In genomic region chr1:3651011-3651938, GRCh38 we compare ENCODE assay signal across 11 cellular contexts. TPM values are rescaled to one million over a fixed set of nuclear protein-coding genes. Genes with fewer than 3 reads are reported as not detected.
A peak's percentile ranks its signal among the peaks of the same experiment; 100 is the strongest.
DNase-seq lines count a peak whose midpoint lies in the region; ATAC-seq and TF ChIP-seq lines count a peak whose summit lies in the region.
"Had no signal": no experiment of that assay in that cellular context is flagged by ENCODE, and none has a peak within 500 bp of the region (broad histone marks: within the 10 kb centered on the region; RNA-seq: fewer than 3 reads in every experiment).

No MANE protein-coding gene starts in this region.

- H3K4me2 ChIP-seq in DOHH2 (ENCODE audit: low read length): peak overlapping the region; percentile 82
- H3K4me2 ChIP-seq in MM.1S (ENCODE audit: low read depth, low read length): peak overlapping the region; percentile 61

- H3K9me3 ChIP-seq in DOHH2 (ENCODE audit: control insufficient read depth, insufficient read depth, low read length): no peaks in the 10 kb centered on the region
- H3K9me3 ChIP-seq in MM.1S (replicated peaks; ENCODE audit: insufficient read depth, low read length): no peaks in the 10 kb centered on the region

- TF ChIP-seq CTCF in DOHH2 (IDR thresholded peaks at IDR 0.05; ENCODE audit: low read depth, low read length, poor library complexity, severe bottlenecking): no peak
- TF ChIP-seq CTCF in MM.1S (IDR thresholded peaks at IDR 0.05; ENCODE audit: low read length): no peak
- TF ChIP-seq CTCF in osteocyte (IDR thresholded peaks at IDR 0.05): no peak

- H3K27ac ChIP-seq in DOHH2 (ENCODE audit: low read depth, low read length) (no peak overlapping the region), MM.1S (ENCODE audit: low read length) (no peak overlapping the region)
- H3K27ac ChIP-seq: dorsolateral prefrontal cortex had no signal

- H3K36me3 Mint-ChIP-seq in dendritic cell treated with granulocyte-macrophage colony-stimulating factor and Interleukin-4, amounts not matched to agents 40 ng/mL and 50 ng/mL, for 4 days (ENCODE audit: low read depth): peaks cover 16% of the 10 kb centered on the region
- H3K36me3 Mint-ChIP-seq in osteocyte (ENCODE audit: unreplicated experiment): peaks cover 7% of the 10 kb centered on the region

- H3K27me3 Mint-ChIP-seq in dendritic cell treated with granulocyte-macrophage colony-stimulating factor and Interleukin-4, amounts not matched to agents 40 ng/mL and 50 ng/mL, for 4 days: peaks cover 56% of the 10 kb centered on the region
- peaks cover 46% of the 10 kb centered on the region for H3K27me3 Mint-ChIP-seq in osteocyte (ENCODE audit: unreplicated experiment)

- H3K9me2 ChIP-seq in DOHH2 (replicated peaks; ENCODE audit: control insufficient read depth, low read length) (no peaks in the 10 kb centered on the region), MM.1S (replicated peaks; ENCODE audit: insufficient read depth, low read length) (no peaks in the 10 kb centered on the region)

- H3K4me3 Mint-ChIP-seq in dendritic cell treated with granulocyte-macrophage colony-stimulating factor and Interleukin-4, amounts not matched to agents 40 ng/mL and 50 ng/mL, for 4 days: peak overlapping the region; percentile 26
- no peak overlapping the region for H3K4me3 Mint-ChIP-seq in osteocyte (ENCODE audit: unreplicated experiment)

- H4K20me1 ChIP-seq in DOHH2 (ENCODE audit: control insufficient read depth, insufficient read depth, low read depth, low read length) (no peaks in the 10 kb centered on the region), MM.1S (ENCODE audit: insufficient read depth, low read length) (no peaks in the 10 kb centered on the region; the same call in 1 of the 2 replicates)

- ATAC-seq in HG03280 (IDR thresholded peaks at IDR 0.05; ENCODE audit: unreplicated experiment): no peak

- H3K27me3 ChIP-seq in DOHH2 (ENCODE audit: control insufficient read depth, low read length): no peaks in the 10 kb centered on the region
- no peaks in the 10 kb centered on the region for H3K27me3 ChIP-seq in MM.1S (replicated peaks; ENCODE audit: insufficient read depth, low read length)

- peaks cover 48% of the 10 kb centered on the region for H3K79me2 ChIP-seq in DOHH2 (ENCODE audit: control insufficient read depth, low read length)
- peaks cover 45% of the 10 kb centered on the region for H3K79me2 ChIP-seq in MM.1S (ENCODE audit: low read length)

- H3K27ac Mint-ChIP-seq in dendritic cell treated with granulocyte-macrophage colony-stimulating factor and Interleukin-4, amounts not matched to agents 40 ng/mL and 50 ng/mL, for 4 days: no peak overlapping the region
- no peak overlapping the region for H3K27ac Mint-ChIP-seq in osteocyte (ENCODE audit: unreplicated experiment)

- H3K9ac ChIP-seq in MM.1S (ENCODE audit: low read length): peak overlapping the region; percentile 40; the same call in 1 of the 2 replicates

- H3K36me3 ChIP-seq in DOHH2 (ENCODE audit: control insufficient read depth, low read length): peaks cover 20% of the 10 kb centered on the region
- no peaks in the 10 kb centered on the region for H3K36me3 ChIP-seq in MM.1S (replicated peaks; ENCODE audit: insufficient read depth, low read length)

- H3K4me1 ChIP-seq in DOHH2 (ENCODE audit: control insufficient read depth, low read length): peaks cover 53% of the 10 kb centered on the region
- H3K4me1 ChIP-seq in MM.1S (ENCODE audit: low read length): peaks cover 15% of the 10 kb centered on the region

- peak overlapping the region; percentile 63 for H2AFZ ChIP-seq in MM.1S (ENCODE audit: low read length)

- DNase-seq in MM.1S (no peak), osteocyte (ENCODE audit: extremely low spot score, unreplicated experiment) (peak; percentile 83), NOMO-1 (lab: John Stamatoyannopoulos, UW; ENCODE audit: unreplicated experiment in 2 of 2) (no peak), OCI-M2 (lab: John Stamatoyannopoulos, UW; ENCODE audit: unreplicated experiment) (no peak), NCI-H1930 (lab: John Stamatoyannopoulos, UW) (no peak)
- DNase-seq: midbrain, NCI-H1694 had no signal

- peak overlapping the region; percentile 83 for H3K4me3 ChIP-seq in DOHH2 (ENCODE audit: low read length)
- H3K4me3 ChIP-seq in MM.1S (ENCODE audit: low read length): peak overlapping the region; percentile 57

- H3K9me3 Mint-ChIP-seq in dendritic cell treated with granulocyte-macrophage colony-stimulating factor and Interleukin-4, amounts not matched to agents 40 ng/mL and 50 ng/mL, for 4 days: no peaks in the 10 kb centered on the region
- no peaks in the 10 kb centered on the region for H3K9me3 Mint-ChIP-seq in osteocyte (ENCODE audit: unreplicated experiment)

- intact Hi-C loops in dendritic cell treated with granulocyte-macrophage colony-stimulating factor and Interleukin-4, amounts not matched to agents 40 ng/mL and 50 ng/mL, for 4 days (cut with micrococcal nuclease): no loop called here

- H3F3A ChIP-seq in DOHH2 (ENCODE audit: control insufficient read depth, insufficient read depth): peaks cover 9% of the 10 kb centered on the region
- no peaks in the 10 kb centered on the region for H3F3A ChIP-seq in MM.1S (ENCODE audit: insufficient read depth, low read length)

- H3K4me1 Mint-ChIP-seq in dendritic cell treated with granulocyte-macrophage colony-stimulating factor and Interleukin-4, amounts not matched to agents 40 ng/mL and 50 ng/mL, for 4 days (ENCODE audit: low read depth): peaks cover 35% of the 10 kb centered on the region
- H3K4me1 Mint-ChIP-seq in osteocyte (ENCODE audit: unreplicated experiment): peaks cover 21% of the 10 kb centered on the region

RNA-seq across cellular contexts. Expression of gene TP73, which starts 1.0 kb away (rescaled TPM):
- 0.16 and 0.24 TPM in 2 replicates for total RNA-seq in osteocyte

RNA-seq across cellular contexts. Expression of gene WRAP73, which starts 1.4 kb away (rescaled TPM):
- total RNA-seq in osteocyte: 20.1 and 20.5 TPM in 2 replicates

RNA-seq across cellular contexts. Expression of gene TPRG1L, which starts 26.5 kb away (rescaled TPM):
- total RNA-seq in osteocyte: 49.1 and 49.5 TPM in 2 replicates

RNA-seq across cellular contexts. Expression of gene MEGF6, which starts 40.0 kb away (rescaled TPM):
- 255 and 262 TPM in 2 replicates for total RNA-seq in osteocyte
